In genomic region chr20:63219866-63220521, GRCh38 we compare ENCODE assay signal across 18 cellular contexts. TPM values are rescaled to one million over a fixed set of nuclear protein-coding genes. Genes with fewer than 3 reads are reported as not detected.
DNase-seq lines count a peak whose midpoint lies in the region; ATAC-seq and TF ChIP-seq lines count a peak whose summit lies in the region.
"Had no signal": no experiment of that assay in that cellular context is flagged by ENCODE, and none has a peak within 500 bp of the region (broad histone marks: within the 10 kb centered on the region; RNA-seq: fewer than 3 reads in every experiment).

No MANE protein-coding gene starts in this region.

- H3K9me3 Mint-ChIP-seq in GM23338: no peaks in the 10 kb centered on the region
- H3K9me3 Mint-ChIP-seq in glutamatergic neuron (ENCODE audit: unreplicated experiment): peaks cover 6% of the 10 kb centered on the region
- no peaks in the 10 kb centered on the region for H3K9me3 Mint-ChIP-seq in neural progenitor cell
- no peaks in the 10 kb centered on the region for H3K9me3 Mint-ChIP-seq in activated T-helper 1 cell treated with anti-CD3 and anti-CD28 coated beads, Interleukin-12 subunit alpha, Interleukin-12 subunit beta, Interleukin-2, Interleukin-4 antibody, amounts not matched to agents 30 ng/mL and 10 ng/mL and 1 ng/mL, durations not matched to agents 14 hours and 24 hours and 36 hours
- no peaks in the 10 kb centered on the region for H3K9me3 Mint-ChIP-seq in immature natural killer cell

- no peak overlapping the region for H2AFZ ChIP-seq in GM23338
- no peak overlapping the region for H2AFZ ChIP-seq in neural progenitor cell (replicated peaks)

- intact Hi-C loops in activated T-helper 1 cell treated with anti-CD3 and anti-CD28 coated beads, Interleukin-12 subunit alpha, Interleukin-12 subunit beta, Interleukin-2, Interleukin-4 antibody, amounts not matched to agents 30 ng/mL and 10 ng/mL and 1 ng/mL, durations not matched to agents 14 hours and 24 hours and 36 hours (cut with micrococcal nuclease): loop anchor here (5.0 to 10.0 kb wide), 4 partner anchors 72 to 857 kb away; partner anchors contain the start of genes COL20A1, GID8, RGS19 and TCEA2

- H3K36me3 ChIP-seq in GM23338 (ENCODE audit: insufficient read depth): no peaks in the 10 kb centered on the region
- H3K36me3 ChIP-seq in RWPE2 (ENCODE audit: low read depth): peaks cover 3% of the 10 kb centered on the region
- H3K36me3 ChIP-seq in neural progenitor cell: no peaks in the 10 kb centered on the region

- H3K27me3 Mint-ChIP-seq in GM23338 (ENCODE audit: insufficient read depth, low read depth, poor library complexity) (peaks cover 14% of the 10 kb centered on the region), glutamatergic neuron (ENCODE audit: unreplicated experiment) (peaks cover 12% of the 10 kb centered on the region), neural progenitor cell (ENCODE audit: insufficient read depth, low read depth) (peaks cover 25% of the 10 kb centered on the region), immature natural killer cell (ENCODE audit: low read depth in 3 of 3) (peaks cover 5 to 9% (median 8%) of the 10 kb centered on the region in 3 donors)
- peaks cover 2% of the 10 kb centered on the region for H3K27me3 Mint-ChIP-seq in activated T-helper 1 cell treated with anti-CD3 and anti-CD28 coated beads, Interleukin-12 subunit alpha, Interleukin-12 subunit beta, Interleukin-2, Interleukin-4 antibody, amounts not matched to agents 30 ng/mL and 10 ng/mL and 1 ng/mL, durations not matched to agents 14 hours and 24 hours and 36 hours (ENCODE audit: insufficient read depth)

- no peak overlapping the region for H3K9ac ChIP-seq in neural progenitor cell

- H3K36me3 Mint-ChIP-seq in GM23338 (ENCODE audit: low read depth): peaks cover 3% of the 10 kb centered on the region
- no peaks in the 10 kb centered on the region for H3K36me3 Mint-ChIP-seq in glutamatergic neuron (ENCODE audit: unreplicated experiment)
- peaks cover 2% of the 10 kb centered on the region for H3K36me3 Mint-ChIP-seq in neural progenitor cell
- peaks cover 3% of the 10 kb centered on the region for H3K36me3 Mint-ChIP-seq in activated T-helper 1 cell treated with anti-CD3 and anti-CD28 coated beads, Interleukin-12 subunit alpha, Interleukin-12 subunit beta, Interleukin-2, Interleukin-4 antibody, amounts not matched to agents 30 ng/mL and 10 ng/mL and 1 ng/mL, durations not matched to agents 14 hours and 24 hours and 36 hours (ENCODE audit: low read depth)
- no peaks in the 10 kb centered on the region for H3K36me3 Mint-ChIP-seq in immature natural killer cell

- no peak for TF ChIP-seq CTCF in GM23338 (conservative IDR thresholded peaks at IDR 0.05; ENCODE audit: low read depth in 2 of 2)
- no peak for TF ChIP-seq CTCF in RWPE2 (IDR thresholded peaks at IDR 0.05; ENCODE audit: poor library complexity, severe bottlenecking)
- no peak for TF ChIP-seq CTCF in glutamatergic neuron (IDR thresholded peaks at IDR 0.05; ENCODE audit: partially characterized antibody, unreplicated experiment)
- no peak for TF ChIP-seq CTCF in neural progenitor cell (IDR thresholded peaks at IDR 0.05)

- DNase-seq in GM23338 (ENCODE audit: low spot score) (no peak), RWPE2 (ENCODE audit: low spot score) (peak; percentile 78), glutamatergic neuron (no peak), neural progenitor cell (ENCODE audit: low spot score) (no peak), D341Med (ENCODE audit: low spot score) (no peak), NCI-H1436 (lab: John Stamatoyannopoulos, UW) (no peak), immature natural killer cell (no peak)
- no peak for DNase-seq in activated T-helper 1 cell treated with anti-CD3 and anti-CD28 coated beads, Interleukin-12 subunit alpha, Interleukin-12 subunit beta, Interleukin-2, Interleukin-4 antibody, amounts not matched to agents 30 ng/mL and 10 ng/mL and 1 ng/mL, durations not matched to agents 14 hours and 24 hours and 36 hours (ENCODE audit: low spot score)
- DNase-seq: DMS 273 treated with DMSO at 0.1 percent for 48 hours, KBM-7, NCI-H187, NCI-H2227 treated with DMSO at 0.1 percent for 48 hours, NCI-H510A treated with DMSO at 0.1 percent for 48 hours, NCI-H774, PC-3, RPMI8226 had no signal

- peaks cover 16% of the 10 kb centered on the region for H3K4me1 Mint-ChIP-seq in GM23338
- peaks cover 15% of the 10 kb centered on the region for H3K4me1 Mint-ChIP-seq in glutamatergic neuron (ENCODE audit: low read depth, unreplicated experiment)
- peaks cover 32% of the 10 kb centered on the region for H3K4me1 Mint-ChIP-seq in neural progenitor cell
- H3K4me1 Mint-ChIP-seq in activated T-helper 1 cell treated with anti-CD3 and anti-CD28 coated beads, Interleukin-12 subunit alpha, Interleukin-12 subunit beta, Interleukin-2, Interleukin-4 antibody, amounts not matched to agents 30 ng/mL and 10 ng/mL and 1 ng/mL, durations not matched to agents 14 hours and 24 hours and 36 hours (ENCODE audit: low read depth): peaks cover 11% of the 10 kb centered on the region
- H3K4me1 Mint-ChIP-seq in immature natural killer cell: peaks cover 11 to 12% of the 10 kb centered on the region in 2 donors

- no peaks in the 10 kb centered on the region for H3K27me3 ChIP-seq in GM23338 (ENCODE audit: insufficient read depth)
- H3K27me3 ChIP-seq in RWPE2 (ENCODE audit: insufficient read depth, poor library complexity, severe bottlenecking): peaks cover 4% of the 10 kb centered on the region
- H3K27me3 ChIP-seq in neural progenitor cell: peaks cover 7% of the 10 kb centered on the region

- H3K27ac ChIP-seq in GM23338 (ENCODE audit: low read depth) (no peak overlapping the region), RWPE2 (ENCODE audit: poor library complexity, severe bottlenecking) (no peak overlapping the region), neural progenitor cell (no peak overlapping the region)
- H3K27ac ChIP-seq: C4-2B had no signal

- H3K4me3 Mint-ChIP-seq in GM23338: no peak overlapping the region
- peak overlapping the region; percentile 44 for H3K4me3 Mint-ChIP-seq in glutamatergic neuron (ENCODE audit: unreplicated experiment)
- no peak overlapping the region for H3K4me3 Mint-ChIP-seq in neural progenitor cell
- no peak overlapping the region for H3K4me3 Mint-ChIP-seq in activated T-helper 1 cell treated with anti-CD3 and anti-CD28 coated beads, Interleukin-12 subunit alpha, Interleukin-12 subunit beta, Interleukin-2, Interleukin-4 antibody, amounts not matched to agents 30 ng/mL and 10 ng/mL and 1 ng/mL, durations not matched to agents 14 hours and 24 hours and 36 hours
- no peak overlapping the region for H3K4me3 Mint-ChIP-seq in immature natural killer cell

- ATAC-seq in GM23338 (no peak), RWPE2 (ENCODE audit: low read depth) (no peak)
- ATAC-seq: HCT116, PC-3 had no signal

- H3K4me3 ChIP-seq in GM23338: no peak overlapping the region
- no peak overlapping the region for H3K4me3 ChIP-seq in RWPE2 (ENCODE audit: severe bottlenecking)
- no peak overlapping the region for H3K4me3 ChIP-seq in neural progenitor cell

- no peak overlapping the region for H3K4me2 ChIP-seq in GM23338
- no peak overlapping the region for H3K4me2 ChIP-seq in neural progenitor cell

- peaks cover 7% of the 10 kb centered on the region for H3K79me2 ChIP-seq in GM23338 (replicated peaks; ENCODE audit: insufficient read depth)
- peaks cover 7% of the 10 kb centered on the region for H3K79me2 ChIP-seq in neural progenitor cell (ENCODE audit: low read depth)

- H3K4me1 ChIP-seq in GM23338 (ENCODE audit: insufficient read depth) (no peaks in the 10 kb centered on the region; the same call in 1 of the 2 replicates), RWPE2 (ENCODE audit: insufficient read depth, poor library complexity, severe bottlenecking) (peaks cover 11% of the 10 kb centered on the region), neural progenitor cell (peaks cover 20% of the 10 kb centered on the region)

- no peaks in the 10 kb centered on the region; the same call in 1 of the 2 replicates for H4K20me1 ChIP-seq in GM23338 (replicated peaks; ENCODE audit: insufficient read depth)
- peaks cover 5% of the 10 kb centered on the region for H4K20me1 ChIP-seq in neural progenitor cell (ENCODE audit: low read depth)

- H3K9me2 ChIP-seq in GM23338 (ENCODE audit: insufficient read depth): no peaks in the 10 kb centered on the region

- H3K9me3 ChIP-seq in RWPE2 (ENCODE audit: severe bottlenecking) (no peaks in the 10 kb centered on the region), neural progenitor cell (ENCODE audit: low read depth) (no peaks in the 10 kb centered on the region)

- H3F3A ChIP-seq in GM23338 (replicated peaks; ENCODE audit: low read depth) (0 out of 2 replicates have a peak, but pooled peaks cover 4% of the 10 kb centered on the region), neural progenitor cell (ENCODE audit: low read depth) (peaks cover 15% of the 10 kb centered on the region)

- H3K27ac Mint-ChIP-seq in GM23338 (peak overlapping the region; percentile 64), glutamatergic neuron (ENCODE audit: unreplicated experiment) (no peak overlapping the region), neural progenitor cell (peak overlapping the region; percentile 50), immature natural killer cell (no peak overlapping the region)
- no peak overlapping the region for H3K27ac Mint-ChIP-seq in activated T-helper 1 cell treated with anti-CD3 and anti-CD28 coated beads, Interleukin-12 subunit alpha, Interleukin-12 subunit beta, Interleukin-2, Interleukin-4 antibody, amounts not matched to agents 30 ng/mL and 10 ng/mL and 1 ng/mL, durations not matched to agents 14 hours and 24 hours and 36 hours

RNA-seq across cellular contexts. Expression of gene YTHDF1, which starts 4.1 kb away (rescaled TPM):
- total RNA-seq in GM23338 (2014; rRNA removed; shearing (Covaris generic)): 64.3 and 64.5 TPM in 2 replicates
- polyA plus RNA-seq in GM23338 (2016; fragmentation: Nextera tagmentation; extraction: Ambion mirVana): 30.9 and 34.9 TPM in 2 replicates
- total RNA-seq in glutamatergic neuron (ENCODE audit: unreplicated experiment): 43.3 TPM
- total RNA-seq in neural progenitor cell (ENCODE audit: low replicate concordance): 26.8 and 28.1 TPM in 2 replicates
- 48.8 and 49.0 TPM in 2 replicates for total RNA-seq in activated T-helper 1 cell treated with anti-CD3 and anti-CD28 coated beads, Interleukin-12 subunit alpha, Interleukin-12 subunit beta, Interleukin-2, Interleukin-4 antibody, amounts not matched to agents 30 ng/mL and 10 ng/mL and 1 ng/mL, durations not matched to agents 14 hours and 24 hours and 36 hours
- polyA plus RNA-seq in immature natural killer cell: 10 to 100 TPM; 22.6 to 30.7 (median 24.1) TPM

RNA-seq across cellular contexts. Expression of gene BIRC7, which starts 15.7 kb away (rescaled TPM):
- 0.24 TPM in 1 of 2 replicates, not detected in the other for total RNA-seq in GM23338 (2014; rRNA removed; shearing (Covaris generic))
- polyA plus RNA-seq in GM23338 (2016; fragmentation: Nextera tagmentation; extraction: Ambion mirVana) (0.16 TPM in 1 of 2 replicates, not detected in the other), immature natural killer cell (not detected)
- total RNA-seq in glutamatergic neuron (ENCODE audit: unreplicated experiment) (not detected), neural progenitor cell (ENCODE audit: low replicate concordance) (not detected in 2 replicates)
- not detected in 2 replicates for total RNA-seq in activated T-helper 1 cell treated with anti-CD3 and anti-CD28 coated beads, Interleukin-12 subunit alpha, Interleukin-12 subunit beta, Interleukin-2, Interleukin-4 antibody, amounts not matched to agents 30 ng/mL and 10 ng/mL and 1 ng/mL, durations not matched to agents 14 hours and 24 hours and 36 hours
- total RNA-seq: PC-3 had no signal

RNA-seq across cellular contexts. Expression of gene NKAIN4, which starts 34.3 kb away (rescaled TPM):
- total RNA-seq in GM23338 (2014; rRNA removed; shearing (Covaris generic)): 12.6 and 16.0 TPM in 2 replicates
- polyA plus RNA-seq in GM23338 (2016; fragmentation: Nextera tagmentation; extraction: Ambion mirVana): 9.5 and 13.2 TPM in 2 replicates
- 183 TPM for total RNA-seq in glutamatergic neuron (ENCODE audit: unreplicated experiment)
- 9.7 and 28.4 TPM in 2 replicates for total RNA-seq in neural progenitor cell (ENCODE audit: low replicate concordance)
- not detected in 2 replicates for total RNA-seq in activated T-helper 1 cell treated with anti-CD3 and anti-CD28 coated beads, Interleukin-12 subunit alpha, Interleukin-12 subunit beta, Interleukin-2, Interleukin-4 antibody, amounts not matched to agents 30 ng/mL and 10 ng/mL and 1 ng/mL, durations not matched to agents 14 hours and 24 hours and 36 hours
- polyA plus RNA-seq in immature natural killer cell: not detected
- total RNA-seq: PC-3 had no signal

RNA-seq across cellular contexts. Expression of gene ARFGAP1, which starts 52.6 kb away (rescaled TPM):
- total RNA-seq in GM23338 (2014; rRNA removed; shearing (Covaris generic)): 88.8 and 95.5 TPM in 2 replicates
- polyA plus RNA-seq in GM23338 (2016; fragmentation: Nextera tagmentation; extraction: Ambion mirVana) (40.6 and 41.5 TPM in 2 replicates), immature natural killer cell (10 to 100 TPM in 2 of 3 donors, 1 to 10 TPM in 1; 8.8 to 20.9 (median 16.5) TPM)
- total RNA-seq in glutamatergic neuron (ENCODE audit: unreplicated experiment) (93.6 TPM), neural progenitor cell (ENCODE audit: low replicate concordance) (43.7 and 103 TPM in 2 replicates)
- 102 and 107 TPM in 2 replicates for total RNA-seq in activated T-helper 1 cell treated with anti-CD3 and anti-CD28 coated beads, Interleukin-12 subunit alpha, Interleukin-12 subunit beta, Interleukin-2, Interleukin-4 antibody, amounts not matched to agents 30 ng/mL and 10 ng/mL and 1 ng/mL, durations not matched to agents 14 hours and 24 hours and 36 hours

Comparison
In these comparisons a context has a peak if more than half of its experiments do, and no peak if none do; other contexts are left out.
1. H3K27ac Mint-ChIP-seq: peak in GM23338 (single experiment) and neural progenitor cell (single experiment); none in glutamatergic neuron (single experiment), activated T-helper 1 cell treated with anti-CD3 and anti-CD28 coated beads, Interleukin-12 subunit alpha, Interleukin-12 subunit beta, Interleukin-2, Interleukin-4 antibody, amounts not matched to agents 30 ng/mL and 10 ng/mL and 1 ng/mL, durations not matched to agents 14 hours and 24 hours and 36 hours (single experiment) and immature natural killer cell (0 of 6).